In genomic region chr2:13662055-13662454, GRCh38 we compare ENCODE assay signal across 23 cellular contexts.
DNase-seq lines count a peak whose midpoint lies in the region; ATAC-seq, FAIRE-seq and TF ChIP-seq lines count a peak whose summit lies in the region.
"Had no signal": no experiment of that assay in that cellular context is flagged by ENCODE, and none has a peak within 500 bp of the region (broad histone marks: within the 10 kb centered on the region; RNA-seq: fewer than 3 reads in every experiment).

No MANE protein-coding gene starts in this region.

- H4K91ac ChIP-seq in IMR-90 (ENCODE audit: insufficient read depth, low read depth, low read length), result no peak overlapping the region

- no peaks in the 10 kb centered on the region; the same call in 1 of the 2 replicates for H3K9me3 ChIP-seq in IMR-90 (ENCODE audit: control insufficient read depth, insufficient read depth, low read length)

- intact Hi-C loops in IMR-90 (cut with micrococcal nuclease), result no loop called here

- no peak for TF ChIP-seq POLR2A in IMR-90 (IDR thresholded peaks at IDR 0.05; ENCODE audit: low read depth, low read length)

- H2BK15ac ChIP-seq in IMR-90 (ENCODE audit: low read depth, low read length), result no peak overlapping the region

- FAIRE-seq in bronchial epithelial cell (lab: Jason Lieb, UNC), result no peak
- FAIRE-seq: GM12878, GM19239, K562 had no signal

- H3K9ac ChIP-seq in IMR-90 (ENCODE audit: low read depth, low read length), result no peak overlapping the region

- no CpG with 5 or more reads among the region's 1 CpG for WGBS in IMR-90 (ENCODE audit: extremely low coverage in 2 of 2, insufficient read length in 1 of 2), 2 experiments

- DNase-seq in IMR-90 (peak; percentile 27), bronchial epithelial cell (ENCODE audit: low read depth) (peak; percentile 69), foreskin keratinocyte (peak in 1 of 2 donors; percentile 62), GM10248 (ENCODE audit: extremely low spot score) (no peak)
- DNase-seq: 8988T, COR-L47, GDM1, GOT3, NCI-H1105 treated with DMSO at 0.1 percent for 48 hours, NCI-H1694 treated with DMSO at 0.1 percent for 48 hours, NCI-H2107, NCI-H510A, NCI-H774, SHP77 had no signal

- BruUV-seq in IMR-90 (replicated peaks; lab: Mats Ljungman, UMichigan), result no TSS peak

- H3K4me3 ChIP-seq in ACC112 (ENCODE audit: low read depth, low read length), result no peak overlapping the region
- H3K4me3 ChIP-seq in IMR-90 (ENCODE audit: insufficient read depth, low read depth, low read length), result no peak overlapping the region
- H3K4me3 ChIP-seq in bronchial epithelial cell (ENCODE audit: low read depth, low read length), result no peak overlapping the region
- H3K4me3 ChIP-seq: GM12878, K562, SK-N-MC had no signal

- no peaks in the 10 kb centered on the region for H3K27me3 ChIP-seq in ACC112 (ENCODE audit: insufficient read depth, low read length)
- H3K27me3 ChIP-seq in IMR-90 (ENCODE audit: control insufficient read depth, insufficient read depth, low read length), result no peaks in the 10 kb centered on the region
- H3K27me3 ChIP-seq in bronchial epithelial cell (ENCODE audit: control insufficient read depth, insufficient read depth, low read length), result no peaks in the 10 kb centered on the region
- H3K27me3 ChIP-seq in foreskin keratinocyte, result no peaks in the 10 kb centered on the region

- no peak overlapping the region for H3K4ac ChIP-seq in IMR-90 (ENCODE audit: low read depth, low read length)

- dilution Hi-C loops in IMR-90 (cut with HindIII; ENCODE audit: low sequenced_read_pairs, unreplicated experiment), result no loop called here

- no peak overlapping the region for H2BK20ac ChIP-seq in IMR-90 (ENCODE audit: low read depth, low read length)

- no peak overlapping the region for H2BK5ac ChIP-seq in IMR-90 (ENCODE audit: low read depth, low read length, poor library complexity, severe bottlenecking)

- ATAC-seq in IMR-90 (ENCODE audit: low read depth) (no peak), foreskin keratinocyte (peak; percentile 83), HG02885 (IDR thresholded peaks at IDR 0.05; ENCODE audit: poor library complexity, unreplicated experiment) (no peak), HG02588 (IDR thresholded peaks at IDR 0.05; ENCODE audit: unreplicated experiment) (no peak), HG02571 (IDR thresholded peaks at IDR 0.05; ENCODE audit: unreplicated experiment) (no peak)
- ATAC-seq: GM12878, K562 had no signal

- TF ChIP-seq CTCF in IMR-90 (conservative IDR thresholded peaks at IDR 0.05; ENCODE audit: low read depth, low read length) (no peak), bronchial epithelial cell (IDR thresholded peaks at IDR 0.05; ENCODE audit: insufficient read depth, low read length, severe bottlenecking) (no peak), foreskin keratinocyte (conservative IDR thresholded peaks at IDR 0.05) (no peak), GM10248 (IDR thresholded peaks at IDR 0.05; ENCODE audit: control extremely low read depth, extremely low read depth, low read depth, missing control alignments) (no peak)

- no peak overlapping the region for H3K56ac ChIP-seq in IMR-90 (ENCODE audit: extremely low read depth, insufficient read depth, low read length)

- H2AFZ ChIP-seq in ACC112 (ENCODE audit: low read length, unreplicated experiment) (peak overlapping the region; percentile 18), IMR-90 (replicated peaks; ENCODE audit: low read length, poor library complexity) (no peak overlapping the region)

- H2AK9ac ChIP-seq in IMR-90 (replicated peaks; ENCODE audit: low read depth, low read length, poor library complexity), result no peak overlapping the region

- no peaks in the 10 kb centered on the region for H4K20me1 ChIP-seq in IMR-90 (ENCODE audit: insufficient read depth, low read length)

- no peaks in the 10 kb centered on the region for H3K79me2 ChIP-seq in ACC112 (ENCODE audit: control insufficient read depth, insufficient read depth, low read length, unreplicated experiment)

- no peak overlapping the region for H3K14ac ChIP-seq in IMR-90 (replicated peaks; ENCODE audit: low read depth, low read length)

- H3K36me3 ChIP-seq in ACC112 (ENCODE audit: insufficient read depth, low read length), result no peaks in the 10 kb centered on the region
- H3K36me3 ChIP-seq in IMR-90 (ENCODE audit: control insufficient read depth, insufficient read depth, low read length), result no peaks in the 10 kb centered on the region
- no peaks in the 10 kb centered on the region for H3K36me3 ChIP-seq in bronchial epithelial cell (ENCODE audit: control insufficient read depth, insufficient read depth, low read length)

- no peak overlapping the region for H4K5ac ChIP-seq in IMR-90 (ENCODE audit: low read depth, low read length)

- CTCF ChIA-PET in IMR-90 (lab: Yijun Ruan, JAX) (no interaction called here), GM10248 (lab: Yijun Ruan, JAX) (interaction anchor here (0.9 kb wide), 1 partner anchor 14 kb away, joined by 3 read pairs; no protein-coding TSS in a partner anchor)

- no peak overlapping the region for H3K23ac ChIP-seq in IMR-90 (ENCODE audit: low read depth, low read length)

- H3K18ac ChIP-seq in IMR-90 (ENCODE audit: low read depth, low read length), result no peak overlapping the region

- in situ Hi-C loops in IMR-90 (cut with MboI; ENCODE audit: low sequenced_read_pairs), result no loop called here

- H3K79me1 ChIP-seq in IMR-90 (ENCODE audit: low read depth in 1 of 2, low read length in 2 of 2), result no peaks in the 10 kb centered on the region

- no peak for TF ChIP-seq RAD21 in IMR-90 (IDR thresholded peaks at IDR 0.05; ENCODE audit: low read length)

- H3K4me1 ChIP-seq in ACC112 (ENCODE audit: control insufficient read depth, insufficient read depth, low read length, unreplicated experiment) (peaks cover 35% of the 10 kb centered on the region), IMR-90 (ENCODE audit: control insufficient read depth, insufficient read depth, low read length) (no peaks in the 10 kb centered on the region), foreskin keratinocyte (peaks cover 15% of the 10 kb centered on the region)

- POLR2A ChIA-PET in IMR-90 (lab: Charles Lee; ENCODE audit: unreplicated experiment), result no interaction called here
- POLR2A ChIA-PET in GM10248 (lab: Yijun Ruan, JAX), result no interaction called here

- no peak overlapping the region for H2BK120ac ChIP-seq in IMR-90 (ENCODE audit: low read depth, low read length)

- no peaks in the 10 kb centered on the region for H3K9me1 ChIP-seq in IMR-90 (ENCODE audit: insufficient read depth, low read length)

- H4K8ac ChIP-seq in IMR-90 (ENCODE audit: low read depth in 2 of 2, low read length in 2 of 2), result no peak overlapping the region

- H3K4me2 ChIP-seq in IMR-90 (ENCODE audit: low read depth, low read length), result no peak overlapping the region

- H3K27ac ChIP-seq in ACC112 (ENCODE audit: low read depth, low read length) (peak overlapping the region; percentile 82), IMR-90 (ENCODE audit: insufficient read depth, low read length) (no peak overlapping the region), foreskin keratinocyte (peak overlapping the region; percentile 6)
- H3K27ac ChIP-seq: HL-60, SK-N-MC had no signal

- no peak overlapping the region for H2AK5ac ChIP-seq in IMR-90 (ENCODE audit: low read depth, low read length)

TF ChIP-seq in IMR-90, 13 proteins besides CTCF, POLR2A, EP300 and RAD21:
- no peak for TF ChIP-seq MXI1 (IDR thresholded peaks at IDR 0.05; ENCODE audit: borderline replicate concordance, low read depth, low read length)
- no peak for TF ChIP-seq MAFK (IDR thresholded peaks at IDR 0.05; ENCODE audit: low read depth, low read length)
- no peak for TF ChIP-seq SMC3 (IDR thresholded peaks at IDR 0.05; ENCODE audit: low read depth, low read length)
- TF ChIP-seq NFE2L2 (IDR thresholded peaks at IDR 0.05; ENCODE audit: low read depth, low read length), result no peak
- no peak for TF ChIP-seq FOS (IDR thresholded peaks at IDR 0.05; ENCODE audit: low read depth, low read length)
- no peak for TF ChIP-seq BHLHE40 (IDR thresholded peaks at IDR 0.05; ENCODE audit: low read depth, low read length)
- TF ChIP-seq MAZ (IDR thresholded peaks at IDR 0.05; ENCODE audit: borderline replicate concordance, low read depth, low read length), result no peak
- no peak for TF ChIP-seq RFX5 (IDR thresholded peaks at IDR 0.05; ENCODE audit: low read depth, low read length)
- TF ChIP-seq CHD1 (IDR thresholded peaks at IDR 0.05; ENCODE audit: low read depth, low read length), result no peak
- TF ChIP-seq USF2 (IDR thresholded peaks at IDR 0.05; ENCODE audit: low read depth, low read length), result no peak
- no peak for TF ChIP-seq ELK1 (IDR thresholded peaks at IDR 0.05; ENCODE audit: borderline replicate concordance, low read depth, low read length)
- TF ChIP-seq RCOR1 (IDR thresholded peaks at IDR 0.05; ENCODE audit: insufficient replicate concordance, low read length), result no peak
